ENCODE assay signal across 4 cellular contexts in the genomic region with DNA sequence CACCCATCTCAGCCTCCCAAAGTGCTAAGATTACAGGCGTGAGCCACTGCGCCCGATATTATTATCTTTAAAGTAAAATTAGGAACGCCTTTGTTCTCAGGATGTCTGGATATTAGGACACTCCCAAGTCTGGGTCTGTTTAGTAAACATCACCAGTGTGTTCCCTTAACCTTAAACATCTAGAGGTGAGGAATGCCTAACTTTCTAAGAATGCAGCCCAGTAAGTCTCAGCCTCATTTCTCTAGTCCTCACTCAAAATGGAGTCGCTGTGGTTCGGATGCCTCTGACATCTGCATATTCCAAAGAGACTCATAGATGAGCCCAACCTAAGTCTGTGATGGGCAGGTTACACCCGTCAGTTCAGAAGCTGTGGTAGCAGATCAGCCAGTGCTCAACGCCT. TPM values are rescaled to one million over a fixed set of nuclear protein-coding genes. Genes with fewer than 3 reads are reported as not detected.
"Had no signal": no experiment of that assay in that cellular context is flagged by ENCODE, and none has a peak within 500 bp of the region (broad histone marks: within the 10 kb centered on the region; RNA-seq: fewer than 3 reads in every experiment).

No MANE protein-coding gene starts in this region.

- ATAC-seq: GM12878 had no signal

- DNase-seq: GDM1, GF-D8 had no signal

- H3K4me3 ChIP-seq: GM12878 had no signal

RNA-seq across cellular contexts. Expression of a gene that starts 4.3 kb away (rescaled TPM):
- total RNA-seq: G401, GM12878 had no signal
- polyA plus RNA-seq: GM12878 had no signal
